ENCODE assay signal across 8 cellular contexts in genomic region chr15:86624261-86625036, GRCh38.
DNase-seq lines count a peak whose midpoint lies in the region; ATAC-seq lines count a peak whose summit lies in the region.

No MANE protein-coding gene starts in this region.

- no peak overlapping the region for H4K8ac ChIP-seq in mesendoderm (ENCODE audit: low read depth, low read length)

- H3K9ac ChIP-seq in mesendoderm (ENCODE audit: low read length): no peak overlapping the region

- DNase-seq in NCI-H2171 (lab: John Stamatoyannopoulos, UW) (peak; percentile 41), mesendoderm (peak; percentile 96)
- peak; percentile 57 to 61 for DNase-seq in activated CD4-positive, alpha-beta T cell treated with anti-CD3 and anti-CD28 coated beads, Interleukin-2, amount 50 U/mL, for 4 hours
- peak; percentile 8 to 18 (median 14) for DNase-seq in effector memory CD4-positive, alpha-beta T cell
- peak; percentile 19 to 37 for DNase-seq in stimulated activated CD8-positive, alpha-beta memory T cell treated with anti-CD3 and anti-CD28 coated beads, Interleukin-4, amount 100 ng/mL, for 1 hour (ENCODE audit: low read depth in 2 of 2, low spot score in 1 of 2)

- peaks cover 5% of the 10 kb centered on the region for H3K4me1 ChIP-seq in effector memory CD4-positive, alpha-beta T cell (ENCODE audit: control insufficient read depth, insufficient read depth, low read length, poor library complexity, severe bottlenecking)
- H3K4me1 ChIP-seq in mesendoderm (ENCODE audit: control insufficient read depth, low read depth, low read length): peaks cover 6% of the 10 kb centered on the region

- no peak overlapping the region for H2AK5ac ChIP-seq in mesendoderm (ENCODE audit: low read length)

- ATAC-seq in GM21717 (IDR thresholded peaks at IDR 0.05; ENCODE audit: unreplicated experiment) (peak; percentile 70), HG02588 (IDR thresholded peaks at IDR 0.05; ENCODE audit: unreplicated experiment) (no peak), GM18858 (IDR thresholded peaks at IDR 0.05; ENCODE audit: unreplicated experiment) (no peak)

- H3K79me2 ChIP-seq in mesendoderm (ENCODE audit: control insufficient read depth, insufficient read depth, low read length): no peaks in the 10 kb centered on the region

- H3K56ac ChIP-seq in mesendoderm (ENCODE audit: low read length): no peak overlapping the region

- no peaks in the 10 kb centered on the region for H3K36me3 ChIP-seq in effector memory CD4-positive, alpha-beta T cell (ENCODE audit: control insufficient read depth, insufficient read depth, low read length)
- no peaks in the 10 kb centered on the region for H3K36me3 ChIP-seq in mesendoderm (ENCODE audit: control insufficient read depth, insufficient read depth, low read length)

- no peaks in the 10 kb centered on the region for H3K79me1 ChIP-seq in mesendoderm (ENCODE audit: low read length)

- no peak overlapping the region for H4K5ac ChIP-seq in mesendoderm (ENCODE audit: low read length)

- no peak overlapping the region for H3K27ac ChIP-seq in effector memory CD4-positive, alpha-beta T cell (ENCODE audit: insufficient read depth, low read length, poor library complexity, severe bottlenecking)
- H3K27ac ChIP-seq in mesendoderm (ENCODE audit: low read depth, low read length): no peak overlapping the region

- no peak overlapping the region for H3K4me3 ChIP-seq in effector memory CD4-positive, alpha-beta T cell (ENCODE audit: insufficient read depth, low read depth, low read length, poor library complexity, severe bottlenecking)
- H3K4me3 ChIP-seq in mesendoderm (ENCODE audit: low read length): no peak overlapping the region

- no peak overlapping the region for H2BK15ac ChIP-seq in mesendoderm (replicated peaks; ENCODE audit: low read depth)

- no peak overlapping the region for H2BK5ac ChIP-seq in mesendoderm (ENCODE audit: low read length)

- no peak overlapping the region for H2BK120ac ChIP-seq in mesendoderm (ENCODE audit: low read depth, low read length)

- no CpG with 5 or more reads among the region's 6 CpGs for WGBS in mesendoderm (ENCODE audit: extremely low coverage, insufficient coverage, low lambda C conversion rate)

- H3K27me3 ChIP-seq in effector memory CD4-positive, alpha-beta T cell (replicated peaks; ENCODE audit: control insufficient read depth, insufficient read depth, low read length, poor library complexity, severe bottlenecking): no peaks in the 10 kb centered on the region
- no peaks in the 10 kb centered on the region for H3K27me3 ChIP-seq in mesendoderm (ENCODE audit: insufficient read depth, low read length, poor library complexity)

- no peak overlapping the region for H3K4me2 ChIP-seq in mesendoderm (ENCODE audit: low read length)

- no peaks in the 10 kb centered on the region for H3K9me3 ChIP-seq in effector memory CD4-positive, alpha-beta T cell (ENCODE audit: control insufficient read depth, low read length)

- H3K23ac ChIP-seq in mesendoderm (ENCODE audit: low read length): no peak overlapping the region

- no peak overlapping the region for H3K18ac ChIP-seq in mesendoderm (ENCODE audit: low read length)

- H3K4ac ChIP-seq in mesendoderm (ENCODE audit: low read depth, low read length): no peak overlapping the region

Comparison
In these comparisons a context has a peak if more than half of its experiments do, and no peak if none do; other contexts are left out.
1. DNase-seq: peak in every context shown above with its lines; median percentile 96 in mesendoderm; 59 in activated CD4-positive, alpha-beta T cell treated with anti-CD3 and anti-CD28 coated beads, Interleukin-2, amount 50 U/mL, for 4 hours; 41 in NCI-H2171; 28 in stimulated activated CD8-positive, alpha-beta memory T cell treated with anti-CD3 and anti-CD28 coated beads, Interleukin-4, amount 100 ng/mL, for 1 hour; 14 in effector memory CD4-positive, alpha-beta T cell.